In the genomic region with DNA sequence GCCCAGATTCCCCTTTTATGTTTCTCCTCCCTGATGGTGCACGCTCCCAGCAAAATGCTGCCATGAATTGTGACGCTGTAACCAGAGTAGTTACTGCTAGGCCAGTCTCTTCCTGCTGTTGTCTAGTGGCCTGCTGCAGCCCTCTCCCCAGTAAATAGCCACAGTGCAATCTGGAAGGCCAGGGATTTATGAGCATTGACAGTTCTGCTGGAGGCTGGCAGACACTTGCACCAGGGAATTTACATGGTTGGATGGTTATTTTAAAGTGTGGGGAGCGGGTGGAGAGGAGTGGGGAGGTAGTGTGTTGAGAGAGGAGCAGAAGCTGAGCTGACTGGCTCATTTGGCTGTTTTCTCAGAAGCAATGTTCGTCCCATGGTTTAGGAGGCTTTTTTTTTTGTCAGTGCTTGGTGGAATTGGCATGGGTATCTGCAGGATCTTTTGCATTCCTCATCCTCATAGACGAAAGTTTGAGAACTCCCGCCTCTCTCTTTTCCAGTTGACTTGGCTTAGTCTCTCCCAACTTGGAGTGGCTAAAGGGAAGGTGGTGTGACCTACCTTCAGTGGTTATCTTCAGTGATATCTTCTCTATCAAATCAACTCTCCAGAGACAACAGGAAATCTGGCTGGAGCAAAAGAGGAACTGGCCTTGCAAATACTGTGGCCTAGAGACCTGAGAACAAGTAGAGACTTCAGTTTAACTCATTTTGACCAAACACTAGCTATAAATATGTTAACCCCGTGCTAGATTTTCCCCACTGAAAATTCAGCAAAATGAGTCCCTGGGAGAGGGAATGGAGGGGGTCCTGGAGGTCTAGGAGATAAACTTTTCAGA, we compare ENCODE assay signal across 13 cellular contexts.
A peak's percentile ranks its signal among the peaks of the same experiment; 100 is the strongest.
DNase-seq lines count a peak whose midpoint lies in the region; ATAC-seq, FAIRE-seq and TF ChIP-seq lines count a peak whose summit lies in the region.
"Had no signal": no experiment of that assay in that cellular context is flagged by ENCODE, and none has a peak within 500 bp of the region (broad histone marks: within the 10 kb centered on the region; RNA-seq: fewer than 3 reads in every experiment).

No MANE protein-coding gene starts in this region.

- H2AFZ ChIP-seq in K562 (ENCODE audit: low read depth, low read length) = no peak overlapping the region

- H3K9me3 ChIP-seq in K562 (replicated peaks; ENCODE audit: control insufficient read depth, insufficient read depth, low read depth, low read length) = no peaks in the 10 kb centered on the region
- H3K9me3 ChIP-seq: MG63 had no signal

- H3K9ac ChIP-seq in K562 (ENCODE audit: insufficient read depth in 1 of 2, low read depth in 2 of 2, low read length in 2 of 2) = no peak overlapping the region; a peak in 1 of 4 replicates

- peak; percentile 60 for ATAC-seq in GM21529 (IDR thresholded peaks at IDR 0.05; ENCODE audit: unreplicated experiment)
- no peak for ATAC-seq in K562

- no TSS peak for BruUV-seq in K562 (replicated peaks; lab: Mats Ljungman, UMichigan)

- no peak for TF ChIP-seq CTCF in K562 (IDR thresholded peaks at IDR 0.05 in 2 of 3, conservative IDR thresholded peaks at IDR 0.05 in 1 of 3; ENCODE audit: insufficient read depth in 2 of 3, low read depth in 1 of 3, low read length in 3 of 3)

- no peaks in the 10 kb centered on the region for H3K27me3 ChIP-seq in K562 (ENCODE audit: control insufficient read depth in 2 of 2, insufficient read depth in 2 of 2, low read length in 2 of 2)
- H3K27me3 ChIP-seq: MG63 had no signal

- CTCF ChIA-PET in K562 (lab: Yijun Ruan, JAX; ENCODE audit: low intra/inter-chr PET ratio) = no interaction called here

- H3K36me3 ChIP-seq in K562 (ENCODE audit: control insufficient read depth, insufficient read depth, low read length) = peaks cover 11% of the 10 kb centered on the region; the same call in 2 of the 3 replicates

- POLR2A ChIA-PET in K562 (lab: Yijun Ruan, JAX) = no interaction called here

- in situ Hi-C loops in KBM-7 (cut with MboI; ENCODE audit: low pct_unique_long_range_greater_than_20kb, low sequenced_read_pairs) (no loop called here), K562 (cut with MboI) (no loop called here)

- no peaks in the 10 kb centered on the region for H3K9me1 ChIP-seq in K562 (ENCODE audit: control insufficient read depth, insufficient read depth, low read length)

- H3K27ac ChIP-seq in K562 (ENCODE audit: extremely low read depth, low read depth, low read length) = no peak overlapping the region
- H3K27ac ChIP-seq: epithelial cell of prostate had no signal

- TF ChIP-seq RAD21 in K562 (CRISPR knock-in tag; conservative IDR thresholded peaks at IDR 0.05 in 1 of 2, IDR thresholded peaks at IDR 0.05 in 1 of 2) = no peak

- 65% methylated on average over 7 of the region's 7 CpGs for WGBS in K562 (ENCODE audit: insufficient coverage, low coverage, missing lambda C conversion rate)

- no peak for TF ChIP-seq EP300 in K562 (IDR thresholded peaks at IDR 0.05; ENCODE audit: low read length)

- H3K79me2 ChIP-seq in K562 (ENCODE audit: control insufficient read depth, insufficient read depth, low read length) = no peaks in the 10 kb centered on the region

- intact Hi-C loops in K562 (cut with micrococcal nuclease) = no loop called here

- H3K4me1 ChIP-seq in K562 (replicated peaks in 1 of 2; ENCODE audit: control insufficient read depth in 2 of 2, insufficient read depth in 2 of 2, low read length in 2 of 2) = no peaks in the 10 kb centered on the region; a peak in 1 of 5 replicates

- no peak overlapping the region for H3K4me3 ChIP-seq in K562
- H3K4me3 ChIP-seq: MG63 had no signal

- FAIRE-seq in K562 (lab: Jason Lieb, UNC) (no peak), H54 (lab: Jason Lieb, UNC) (no peak)

- TF ChIP-seq POLR2A in K562 (conservative IDR thresholded peaks at IDR 0.05) = no peak
- TF ChIP-seq POLR2A in H54 (IDR thresholded peaks at IDR 0.05; ENCODE audit: low read depth, low read length) = no peak

- no peak overlapping the region for H3K4me2 ChIP-seq in K562 (ENCODE audit: insufficient read depth, low read length)

- DNase-seq in EH (ENCODE audit: low read depth) = peak; percentile 20
- DNase-seq in KBM-7 = peak; percentile 82
- DNase-seq in K562 (ENCODE audit: extremely low read depth in 1 of 4, low spot score in 3 of 4) = no peak
- DNase-seq in T-helper 9 cell = no peak
- no peak for DNase-seq in stimulated activated CD4-positive, alpha-beta T cell treated with anti-CD3 and anti-CD28 coated beads, Interleukin-1b, Interleukin-23, amount 100 ng/mL, for 48 hours
- no peak for DNase-seq in HuH-7 (ENCODE audit: low spot score)
- no peak for DNase-seq in H54 (ENCODE audit: insufficient read length, low spot score)
- DNase-seq: activated naive CD4-positive, alpha-beta T cell treated with anti-CD3 and anti-CD28 coated beads for 36 hours; MG63; stimulated activated CD4-positive, alpha-beta T cell treated with anti-CD3 and anti-CD28 coated beads, Interleukin-12 subunit alpha, Interleukin-12 subunit beta, amount 100 ng/mL, for 4 hours; T1000 had no signal

- no peaks in the 10 kb centered on the region for H4K20me1 ChIP-seq in K562 (replicated peaks; ENCODE audit: control insufficient read depth, insufficient read depth, low read length)

TF ChIP-seq in K562, 482 proteins besides CTCF, POLR2A, EP300 and RAD21:
- TF ChIP-seq SIRT6 (IDR thresholded peaks at IDR 0.05; ENCODE audit: low read depth, low read length) (no peak), SPI1 (IDR thresholded peaks at IDR 0.05; ENCODE audit: borderline replicate concordance, low read depth, low read length) (peak; percentile 93), MEF2A (IDR thresholded peaks at IDR 0.05; ENCODE audit: control insufficient read depth, low read depth, low read length) (no peak)

Comparison
In these comparisons a context has a peak if more than half of its experiments do, and no peak if none do; other contexts are left out.
1. DNase-seq: peak in EH (single experiment) and KBM-7 (single experiment); none in K562 (0 of 4), T-helper 9 cell (single experiment), stimulated activated CD4-positive, alpha-beta T cell treated with anti-CD3 and anti-CD28 coated beads, Interleukin-1b, Interleukin-23, amount 100 ng/mL, for 48 hours (single experiment), HuH-7 (single experiment) and H54 (single experiment).